Comparison of ENCODE assay signal across 10 cellular contexts in the genomic region with DNA sequence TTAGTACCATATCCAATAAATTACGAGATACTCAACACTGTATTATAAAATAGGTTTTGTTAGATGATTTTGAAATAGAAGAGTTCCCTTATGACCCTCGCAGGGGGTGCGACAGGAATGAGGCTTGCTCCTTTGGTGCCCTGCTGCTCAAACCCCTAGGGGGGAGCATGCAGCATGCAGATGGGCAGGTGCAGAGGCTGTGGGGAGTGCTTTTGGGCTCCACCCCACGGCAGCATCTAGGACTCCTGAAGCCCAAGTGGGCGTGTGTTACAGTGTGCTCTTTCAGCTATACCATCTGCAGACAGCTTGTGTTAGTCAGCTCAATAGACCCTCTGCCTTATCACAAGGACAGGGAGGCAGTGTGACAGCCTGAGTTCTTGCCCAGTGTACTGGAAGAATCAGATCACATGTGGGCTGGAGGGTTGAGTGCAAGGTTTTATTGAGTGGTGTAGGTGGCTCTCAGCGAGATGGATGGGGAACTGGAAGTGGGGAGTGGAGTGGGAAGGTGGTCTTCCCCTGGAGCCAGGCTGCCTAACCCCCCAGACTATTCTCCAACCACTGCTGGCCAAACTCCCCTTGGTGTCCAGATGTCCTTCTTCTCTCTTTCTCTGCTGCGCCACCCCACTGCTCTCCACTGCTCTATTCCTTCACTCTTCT. TPM values are rescaled to one million over a fixed set of nuclear protein-coding genes. Genes with fewer than 3 reads are reported as not detected.
A peak's percentile ranks its signal among the peaks of the same experiment; 100 is the strongest.
DNase-seq lines count a peak whose midpoint lies in the region; ATAC-seq and TF ChIP-seq lines count a peak whose summit lies in the region.
"Had no signal": no experiment of that assay in that cellular context is flagged by ENCODE, and none has a peak within 500 bp of the region (broad histone marks: within the 10 kb centered on the region; RNA-seq: fewer than 3 reads in every experiment).

No MANE protein-coding gene starts in this region.

- H3K4me1 ChIP-seq in colonic mucosa: no peaks in the 10 kb centered on the region

- H3K9me3 ChIP-seq in colonic mucosa: no peaks in the 10 kb centered on the region

- no peak overlapping the region for H3K9ac ChIP-seq in colonic mucosa (ENCODE audit: low read depth in 2 of 2, low read length in 2 of 2)

- no peak overlapping the region for H3K27ac ChIP-seq in colonic mucosa

- no peaks in the 10 kb centered on the region; the same call in 1 of the 2 replicates for H3K27me3 ChIP-seq in GM06990 (replicated peaks; ENCODE audit: control insufficient read depth, insufficient read depth, low read length)
- H3K27me3 ChIP-seq in colonic mucosa: no peaks in the 10 kb centered on the region

- DNase-seq in GM06990 (ENCODE audit: extremely low read depth, insufficient read length) (no peak), NCI-H1694 treated with DMSO at 0.1 percent for 48 hours (lab: John Stamatoyannopoulos, UW) (peak; percentile 65), left lobe of liver (ENCODE audit: low spot score) (no peak), SK-N-DZ (ENCODE audit: low spot score) (no peak), colonic mucosa (no peak)
- DNase-seq: activated naive CD8-positive, alpha-beta T cell treated with anti-CD3 and anti-CD28 coated beads, Interleukin-2, amount 10 ng/mL, durations not matched to agents 7 days and 5 days; IMR-90 had no signal

- intact Hi-C loops in colonic mucosa (cut with DNase I): no loop called here

- H3K4me3 ChIP-seq in GM06990 (replicated peaks; ENCODE audit: low read depth, low read length) (no peak overlapping the region), colonic mucosa (no peak overlapping the region)

- TF ChIP-seq CTCF in GM06990 (IDR thresholded peaks at IDR 0.05; ENCODE audit: insufficient read depth, low read length, poor library complexity, severe bottlenecking): peak; percentile 30
- no peak for TF ChIP-seq CTCF in colonic mucosa (IDR thresholded peaks at IDR 0.05)

- ATAC-seq in GM19438 (IDR thresholded peaks at IDR 0.05; ENCODE audit: low read depth, unreplicated experiment): peak; percentile 83
- peak; percentile 21 for ATAC-seq in left lobe of liver
- no peak for ATAC-seq in HG02840 (IDR thresholded peaks at IDR 0.05; ENCODE audit: low FRiP score, unreplicated experiment)
- no peak for ATAC-seq in GM21717 (IDR thresholded peaks at IDR 0.05; ENCODE audit: unreplicated experiment)

- H3K36me3 ChIP-seq in GM06990 (ENCODE audit: control insufficient read depth, insufficient read depth, low read length) (no peaks in the 10 kb centered on the region), colonic mucosa (no peaks in the 10 kb centered on the region)

RNA-seq across cellular contexts. Expression of gene MRC1, which starts 3.1 kb away (rescaled TPM):
- total RNA-seq in left lobe of liver: 30.9 TPM
- polyA plus RNA-seq in SK-N-DZ (2014; cell fraction: cytosol; rRNA removed): not detected in 2 replicates
- not detected in 2 replicates for polyA plus RNA-seq in SK-N-DZ (2014; cell fraction: nucleus; rRNA removed)
- 10 to 100 TPM in 1 of 2 donors, 1 to 10 TPM in 1; 9.2 to 19.2 TPM for total RNA-seq in colonic mucosa
- total RNA-seq: IMR-90 had no signal
- polyA plus RNA-seq: IMR-90 had no signal

RNA-seq across cellular contexts. Expression of gene TMEM236, which starts 54.0 kb away (rescaled TPM):
- 0.15 TPM for total RNA-seq in left lobe of liver
- not detected in 2 replicates for polyA plus RNA-seq in SK-N-DZ (2014; cell fraction: cytosol; rRNA removed)
- not detected in 2 replicates for polyA plus RNA-seq in SK-N-DZ (2014; cell fraction: nucleus; rRNA removed)
- total RNA-seq in colonic mucosa: 10 to 100 TPM; 16.6 to 57.4 TPM
- total RNA-seq: IMR-90 had no signal
- polyA plus RNA-seq: IMR-90 had no signal

Comparison
In these comparisons a context has a peak if more than half of its experiments do, and no peak if none do; other contexts are left out.
1. ATAC-seq: peak in GM19438 (single experiment) and left lobe of liver (single experiment); none in HG02840 (single experiment) and GM21717 (single experiment).
2. RNA of gene TMEM236, which starts 54.0 kb away (total RNA-seq): 16.6 to 57.4 TPM in colonic mucosa; 0.15 TPM in left lobe of liver (single experiment); every median in the first group is over 10 times any median in the second.